15 cellular contexts compared by ENCODE assay signal in genomic region chr16:10609410-10609774, GRCh38. TPM values are rescaled to one million over a fixed set of nuclear protein-coding genes. Genes with fewer than 3 reads are reported as not detected.
A peak's percentile ranks its signal among the peaks of the same experiment; 100 is the strongest.
DNase-seq lines count a peak whose midpoint lies in the region; ATAC-seq and TF ChIP-seq lines count a peak whose summit lies in the region.
"Had no signal": no experiment of that assay in that cellular context is flagged by ENCODE, and none has a peak within 500 bp of the region (broad histone marks: within the 10 kb centered on the region; RNA-seq: fewer than 3 reads in every experiment).

No MANE protein-coding gene starts in this region.

- no peak overlapping the region for H3K27ac Mint-ChIP-seq in activated CD4-positive, alpha-beta T cell treated with anti-CD3 and anti-CD28 coated beads, Interleukin-2, amount 10 ng/mL, durations not matched to agents 24 days and 14 days
- H3K27ac Mint-ChIP-seq: endodermal cell, immature natural killer cell had no signal

- H3K36me3 Mint-ChIP-seq in activated CD4-positive, alpha-beta T cell treated with anti-CD3 and anti-CD28 coated beads, Interleukin-2, amount 10 ng/mL, durations not matched to agents 24 days and 14 days (ENCODE audit: low read depth) = no peaks in the 10 kb centered on the region
- H3K36me3 Mint-ChIP-seq: immature natural killer cell had no signal

- no peaks in the 10 kb centered on the region for H3K4me1 Mint-ChIP-seq in activated CD4-positive, alpha-beta T cell treated with anti-CD3 and anti-CD28 coated beads, Interleukin-2, amount 10 ng/mL, durations not matched to agents 24 days and 14 days
- H3K4me1 Mint-ChIP-seq: endodermal cell, immature natural killer cell had no signal

- H3K4me1 ChIP-seq in right atrium auricular region (peaks cover 0 to 13% of the 10 kb centered on the region in 2 donors), left lung (peaks cover 0 to 5% of the 10 kb centered on the region in 2 donors), upper lobe of right lung (peaks cover 4% of the 10 kb centered on the region)
- H3K4me1 ChIP-seq: adrenal gland had no signal

- no peaks in the 10 kb centered on the region for H3K9me3 ChIP-seq in right atrium auricular region
- no peaks in the 10 kb centered on the region for H3K9me3 ChIP-seq in left lung
- H3K9me3 ChIP-seq in upper lobe of right lung = no peaks in the 10 kb centered on the region
- H3K9me3 ChIP-seq: adrenal gland had no signal

- no peak overlapping the region for H3K4me3 Mint-ChIP-seq in activated CD4-positive, alpha-beta T cell treated with anti-CD3 and anti-CD28 coated beads, Interleukin-2, amount 10 ng/mL, durations not matched to agents 24 days and 14 days
- H3K4me3 Mint-ChIP-seq: endodermal cell, immature natural killer cell had no signal

- H3K27me3 Mint-ChIP-seq in activated CD4-positive, alpha-beta T cell treated with anti-CD3 and anti-CD28 coated beads, Interleukin-2, amount 10 ng/mL, durations not matched to agents 24 days and 14 days = peaks cover 1% of the 10 kb centered on the region

- peak overlapping the region in 1 of 2 donors; percentile 19 for H3K27ac ChIP-seq in right atrium auricular region
- H3K27ac ChIP-seq in left lung = peak overlapping the region in 1 of 2 donors; percentile 51
- peak overlapping the region; percentile 28 for H3K27ac ChIP-seq in upper lobe of right lung
- H3K27ac ChIP-seq: adrenal gland, KMS-11 had no signal

- ATAC-seq in Right ventricle myocardium inferior (peak; percentile 38), left lung (peak; percentile 89), upper lobe of right lung (peak; percentile 76), HG02852 (IDR thresholded peaks at IDR 0.05; ENCODE audit: unreplicated experiment) (no peak)

- H3K27me3 ChIP-seq in right atrium auricular region (no peaks in the 10 kb centered on the region), left lung (no peaks in the 10 kb centered on the region), upper lobe of right lung (no peaks in the 10 kb centered on the region)
- H3K27me3 ChIP-seq: adrenal gland had no signal

- H3K36me3 ChIP-seq in right atrium auricular region (no peaks in the 10 kb centered on the region), left lung (no peaks in the 10 kb centered on the region), upper lobe of right lung (no peaks in the 10 kb centered on the region)
- H3K36me3 ChIP-seq: adrenal gland had no signal

- TF ChIP-seq CTCF in right atrium auricular region (IDR thresholded peaks at IDR 0.05) = no peak
- no peak for TF ChIP-seq CTCF in choroid plexus epithelial cell (conservative IDR thresholded peaks at IDR 0.05; ENCODE audit: low read depth, low read length)
- TF ChIP-seq CTCF in left lung (IDR thresholded peaks at IDR 0.05) = no peak
- TF ChIP-seq CTCF in upper lobe of right lung (IDR thresholded peaks at IDR 0.05) = no peak

- H3K9me3 Mint-ChIP-seq in activated CD4-positive, alpha-beta T cell treated with anti-CD3 and anti-CD28 coated beads, Interleukin-2, amount 10 ng/mL, durations not matched to agents 24 days and 14 days = no peaks in the 10 kb centered on the region
- H3K9me3 Mint-ChIP-seq: immature natural killer cell had no signal

- intact Hi-C loops in Right ventricle myocardium inferior (cut with DNase I) = no loop called here
- intact Hi-C loops in left lung (cut with DNase I) = no loop called here
- intact Hi-C loops in upper lobe of right lung (cut with DNase I) = no loop called here
- intact Hi-C loops in activated CD4-positive, alpha-beta T cell treated with anti-CD3 and anti-CD28 coated beads, Interleukin-2, amount 10 ng/mL, durations not matched to agents 24 days and 14 days (cut with micrococcal nuclease) = no loop called here

- DNase-seq in Right ventricle myocardium inferior (ENCODE audit: missing footprints) (no peak), right atrium auricular region (ENCODE audit: low spot score) (no peak), choroid plexus epithelial cell (ENCODE audit: low read depth) (peak; percentile 68), left lung (no peak), upper lobe of right lung (no peak), D341Med (ENCODE audit: low spot score) (no peak)
- DNase-seq in activated CD4-positive, alpha-beta T cell treated with anti-CD3 and anti-CD28 coated beads, Interleukin-2, amount 10 ng/mL, durations not matched to agents 24 days and 14 days = no peak
- DNase-seq: adrenal gland; endodermal cell; immature natural killer cell; NCI-H2171 treated with DMSO at 0.1 percent for 48 hours; stimulated activated CD4-positive, alpha-beta T cell treated with anti-CD3 and anti-CD28 coated beads, Interleukin-2, amount 100 ng/mL, for 24 hours; stimulated activated naive CD4-positive, alpha-beta T cell treated with Interleukin-2 at 50 U/mL for 16 hours had no signal

- H3K4me3 ChIP-seq in right atrium auricular region = no peak overlapping the region
- no peak overlapping the region for H3K4me3 ChIP-seq in choroid plexus epithelial cell (ENCODE audit: low read depth, low read length)
- no peak overlapping the region for H3K4me3 ChIP-seq in left lung
- no peak overlapping the region for H3K4me3 ChIP-seq in upper lobe of right lung
- H3K4me3 ChIP-seq: adrenal gland had no signal

RNA-seq across cellular contexts. Expression of gene EMP2, which starts 29.0 kb away (rescaled TPM):
- 110 TPM for total RNA-seq in Right ventricle myocardium inferior
- 10 to 100 TPM; 40.3 to 66.8 TPM for total RNA-seq in right atrium auricular region
- 100 to 1,000 TPM; 263 to 487 TPM for total RNA-seq in left lung
- total RNA-seq in upper lobe of right lung = 726 TPM
- not detected in 2 replicates for total RNA-seq in activated CD4-positive, alpha-beta T cell treated with anti-CD3 and anti-CD28 coated beads, Interleukin-2, amount 10 ng/mL, durations not matched to agents 24 days and 14 days

Comparison
In these comparisons a context has a peak if more than half of its experiments do, and no peak if none do; other contexts are left out.
1. RNA of gene EMP2, which starts 29.0 kb away (total RNA-seq): 726 TPM in upper lobe of right lung (single experiment), 263 to 487 TPM in left lung, 110 TPM in Right ventricle myocardium inferior (single experiment) and 40.3 to 66.8 TPM in right atrium auricular region; not detected in activated CD4-positive, alpha-beta T cell treated with anti-CD3 and anti-CD28 coated beads, Interleukin-2, amount 10 ng/mL, durations not matched to agents 24 days and 14 days; every median in the first group is over 10 times any median in the second.